ENCODE assay signal across 8 cellular contexts in the genomic region with DNA sequence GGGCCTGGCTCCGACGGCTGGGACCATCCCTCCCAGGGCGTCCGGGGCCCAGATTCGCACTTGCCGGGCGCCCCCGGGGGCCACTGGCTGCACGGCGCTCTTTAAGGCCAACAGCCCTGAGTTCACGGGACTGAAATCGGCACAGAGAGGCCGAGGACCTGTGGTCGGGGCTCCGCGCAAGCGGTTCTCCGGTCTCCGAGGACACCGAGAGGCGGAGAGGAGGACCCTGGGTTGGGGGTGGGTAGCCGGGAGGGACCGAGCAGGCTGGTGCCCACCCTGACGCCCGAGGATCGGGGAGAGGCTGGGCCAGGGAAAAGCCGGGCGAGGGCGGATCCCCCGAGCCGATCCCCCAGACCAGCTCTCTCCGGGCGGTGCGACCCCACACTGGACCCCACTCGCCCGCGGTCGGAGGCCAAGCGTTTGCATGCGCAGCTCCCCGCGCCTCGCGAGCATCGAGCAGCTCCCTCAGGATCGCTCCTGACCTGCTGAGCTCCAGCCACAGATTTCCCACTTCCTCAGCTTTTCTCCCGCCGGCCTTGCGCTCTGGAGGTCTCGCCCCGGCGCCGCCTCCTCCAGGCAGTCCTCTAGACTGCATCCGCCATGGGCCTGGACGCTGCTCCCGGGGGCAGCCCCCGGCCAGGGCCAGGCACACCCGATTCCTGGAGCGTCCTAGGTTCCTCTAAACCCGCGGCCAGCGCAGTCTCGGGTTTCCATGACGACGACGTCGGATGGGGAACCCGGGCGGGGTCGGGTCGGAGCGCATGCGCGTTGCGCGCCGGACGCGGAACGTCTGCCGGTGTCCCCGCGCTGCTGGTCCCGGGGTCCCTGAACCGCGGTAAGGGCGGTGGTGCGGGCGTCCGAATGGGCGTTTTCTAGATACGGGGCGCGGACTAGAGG. TPM values are rescaled to one million over a fixed set of nuclear protein-coding genes. Genes with fewer than 3 reads are reported as not detected.
DNase-seq lines count a peak whose midpoint lies in the region; ATAC-seq and TF ChIP-seq lines count a peak whose summit lies in the region.

No MANE protein-coding gene starts in this region.

- CTCF ChIA-PET in activated CD8-positive, alpha-beta memory T cell treated with anti-CD3 and anti-CD28 coated beads, Interleukin-2, amount 10 ng/mL, durations not matched to agents 7 days and 5 days (lab: Charles Lee): no interaction called here

- DNase-seq in NCI-H446 (lab: John Stamatoyannopoulos, UW) (peak; percentile 17 to 83), NCI-H446 treated with DMSO at 0.1 percent for 48 hours (lab: John Stamatoyannopoulos, UW) (no peak), NOMO-1 (lab: John Stamatoyannopoulos, UW; ENCODE audit: unreplicated experiment in 2 of 2) (peak; percentile 78 to 81), endothelial cell (ENCODE audit: low spot score) (peak; percentile 75)
- DNase-seq in activated CD8-positive, alpha-beta memory T cell treated with anti-CD3 and anti-CD28 coated beads, Interleukin-2, amount 10 ng/mL, durations not matched to agents 7 days and 5 days: peak; percentile 91
- DNase-seq in stimulated activated CD8-positive, alpha-beta memory T cell treated with anti-CD3 and anti-CD28 coated beads, Interleukin-12 subunit alpha, Interleukin-12 subunit beta, amount 100 ng/mL, for 4 hours (ENCODE audit: low read depth): peak; percentile 71

- H3K27me3 Mint-ChIP-seq in activated CD8-positive, alpha-beta memory T cell treated with anti-CD3 and anti-CD28 coated beads, Interleukin-2, amount 10 ng/mL, durations not matched to agents 7 days and 5 days: peaks cover 28% of the 10 kb centered on the region
- H3K27me3 Mint-ChIP-seq in endothelial cell (ENCODE audit: unreplicated experiment): peaks cover 5% of the 10 kb centered on the region

- WGBS in mesodermal cell (ENCODE audit: insufficient coverage in 2 of 2), 2 experiments: 1% methylated on average over 75 to 77 of the region's 94 CpGs

- ATAC-seq in HG03159 (IDR thresholded peaks at IDR 0.05; ENCODE audit: unreplicated experiment): peak; percentile 75
- peak; percentile 82 for ATAC-seq in activated CD8-positive, alpha-beta memory T cell treated with anti-CD3 and anti-CD28 coated beads, Interleukin-2, amount 10 ng/mL, durations not matched to agents 7 days and 5 days

- peaks cover 11% of the 10 kb centered on the region for H3K36me3 ChIP-seq in mesodermal cell (ENCODE audit: control insufficient read depth, insufficient read depth, low read length)

- H3K4me1 ChIP-seq in mesodermal cell (ENCODE audit: control insufficient read depth, insufficient read depth, low read length, poor library complexity, severe bottlenecking): no peaks in the 10 kb centered on the region

- no peaks in the 10 kb centered on the region for H3K9me3 Mint-ChIP-seq in activated CD8-positive, alpha-beta memory T cell treated with anti-CD3 and anti-CD28 coated beads, Interleukin-2, amount 10 ng/mL, durations not matched to agents 7 days and 5 days (ENCODE audit: low read depth)
- H3K9me3 Mint-ChIP-seq in endothelial cell (ENCODE audit: unreplicated experiment): no peaks in the 10 kb centered on the region

- peaks cover 2% of the 10 kb centered on the region for H3K36me3 Mint-ChIP-seq in activated CD8-positive, alpha-beta memory T cell treated with anti-CD3 and anti-CD28 coated beads, Interleukin-2, amount 10 ng/mL, durations not matched to agents 7 days and 5 days
- peaks cover 4% of the 10 kb centered on the region for H3K36me3 Mint-ChIP-seq in endothelial cell (ENCODE audit: low read depth, unreplicated experiment)

- peaks cover 5% of the 10 kb centered on the region for H3K9me3 ChIP-seq in mesodermal cell (ENCODE audit: control insufficient read depth, low read length)

- no peak overlapping the region for H3K27ac Mint-ChIP-seq in activated CD8-positive, alpha-beta memory T cell treated with anti-CD3 and anti-CD28 coated beads, Interleukin-2, amount 10 ng/mL, durations not matched to agents 7 days and 5 days
- H3K27ac Mint-ChIP-seq in endothelial cell (ENCODE audit: unreplicated experiment): no peak overlapping the region

- peak overlapping the region; percentile 70 for H3K4me3 Mint-ChIP-seq in activated CD8-positive, alpha-beta memory T cell treated with anti-CD3 and anti-CD28 coated beads, Interleukin-2, amount 10 ng/mL, durations not matched to agents 7 days and 5 days
- H3K4me3 Mint-ChIP-seq in endothelial cell (ENCODE audit: unreplicated experiment): peak overlapping the region; percentile 85

- H3K4me3 ChIP-seq in mesodermal cell (ENCODE audit: extremely low read depth, insufficient read depth, low read length, poor library complexity, severe bottlenecking): peak overlapping the region; percentile 62

- H3K27ac ChIP-seq in mesodermal cell (ENCODE audit: low read depth, low read length, severe bottlenecking): no peak overlapping the region

- TF ChIP-seq CTCF in endothelial cell (IDR thresholded peaks at IDR 0.05; ENCODE audit: unreplicated experiment): no peak

- peaks cover 3% of the 10 kb centered on the region for H3K4me1 Mint-ChIP-seq in activated CD8-positive, alpha-beta memory T cell treated with anti-CD3 and anti-CD28 coated beads, Interleukin-2, amount 10 ng/mL, durations not matched to agents 7 days and 5 days
- no peaks in the 10 kb centered on the region for H3K4me1 Mint-ChIP-seq in endothelial cell (ENCODE audit: unreplicated experiment)

RNA-seq across cellular contexts. Expression of gene NAT8L, which starts 17.6 kb away (rescaled TPM):
- under 1 TPM; 0.09 to 0.40 TPM for total RNA-seq in activated CD8-positive, alpha-beta memory T cell treated with anti-CD3 and anti-CD28 coated beads, Interleukin-2, amount 10 ng/mL, durations not matched to agents 7 days and 5 days
- 0.36 TPM for total RNA-seq in endothelial cell (ENCODE audit: unreplicated experiment)
- polyA plus RNA-seq in mesodermal cell (2013, experiment 1 of 2): 0.52 TPM
- 0.51 TPM for polyA plus RNA-seq in mesodermal cell (2013, experiment 2 of 2)

RNA-seq across cellular contexts. Expression of gene NELFA, which starts 32.7 kb away (rescaled TPM):
- 10 to 100 TPM; 40.1 to 42.6 TPM for total RNA-seq in activated CD8-positive, alpha-beta memory T cell treated with anti-CD3 and anti-CD28 coated beads, Interleukin-2, amount 10 ng/mL, durations not matched to agents 7 days and 5 days
- total RNA-seq in endothelial cell (ENCODE audit: unreplicated experiment): 30.2 TPM
- 34.7 TPM for polyA plus RNA-seq in mesodermal cell (2013, experiment 1 of 2)
- polyA plus RNA-seq in mesodermal cell (2013, experiment 2 of 2): 30.7 TPM
